1 cellular context compared by ENCODE assay signal in genomic region chr2:20534913-20535801, GRCh38.
TF ChIP-seq lines count a peak whose summit lies in the region.

No MANE protein-coding gene starts in this region.

TF ChIP-seq in HepG2, 621 proteins besides CTCF, POLR2A, EP300 and RAD21 (continued from another document and continues in another):
- TF ChIP-seq, protein P1, sequence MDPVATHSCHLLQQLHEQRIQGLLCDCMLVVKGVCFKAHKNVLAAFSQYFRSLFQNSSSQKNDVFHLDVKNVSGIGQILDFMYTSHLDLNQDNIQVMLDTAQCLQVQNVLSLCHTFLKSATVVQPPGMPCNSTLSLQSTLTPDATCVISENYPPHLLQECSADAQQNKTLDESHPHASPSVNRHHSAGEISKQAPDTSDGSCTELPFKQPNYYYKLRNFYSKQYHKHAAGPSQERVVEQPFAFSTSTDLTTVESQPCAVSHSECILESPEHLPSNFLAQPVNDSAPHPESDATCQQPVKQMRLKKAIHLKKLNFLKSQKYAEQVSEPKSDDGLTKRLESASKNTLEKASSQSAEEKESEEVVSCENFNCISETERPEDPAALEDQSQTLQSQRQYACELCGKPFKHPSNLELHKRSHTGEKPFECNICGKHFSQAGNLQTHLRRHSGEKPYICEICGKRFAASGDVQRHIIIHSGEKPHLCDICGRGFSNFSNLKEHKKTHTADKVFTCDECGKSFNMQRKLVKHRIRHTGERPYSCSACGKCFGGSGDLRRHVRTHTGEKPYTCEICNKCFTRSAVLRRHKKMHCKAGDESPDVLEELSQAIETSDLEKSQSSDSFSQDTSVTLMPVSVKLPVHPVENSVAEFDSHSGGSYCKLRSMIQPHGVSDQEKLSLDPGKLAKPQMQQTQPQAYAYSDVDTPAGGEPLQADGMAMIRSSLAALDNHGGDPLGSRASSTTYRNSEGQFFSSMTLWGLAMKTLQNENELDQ (CRISPR knock-in tag; IDR thresholded peaks at IDR 0.05; ENCODE audit: borderline replicate concordance): no peak
- TF ChIP-seq ATF7 (IDR thresholded peaks at IDR 0.05): peak; percentile 32; the same call in 1 of the 2 replicates
- TF ChIP-seq ATF7 (CRISPR knock-in tag; IDR thresholded peaks at IDR 0.05): no peak; the same call in 1 of the 2 replicates
- TF ChIP-seq ZSCAN29 (CRISPR knock-in tag; conservative IDR thresholded peaks at IDR 0.05): no peak
- TF ChIP-seq REL (CRISPR knock-in tag; conservative IDR thresholded peaks at IDR 0.05): no peak
- no peak for TF ChIP-seq XBP1 (CRISPR knock-in tag; IDR thresholded peaks at IDR 0.05)
- TF ChIP-seq, protein P2, sequence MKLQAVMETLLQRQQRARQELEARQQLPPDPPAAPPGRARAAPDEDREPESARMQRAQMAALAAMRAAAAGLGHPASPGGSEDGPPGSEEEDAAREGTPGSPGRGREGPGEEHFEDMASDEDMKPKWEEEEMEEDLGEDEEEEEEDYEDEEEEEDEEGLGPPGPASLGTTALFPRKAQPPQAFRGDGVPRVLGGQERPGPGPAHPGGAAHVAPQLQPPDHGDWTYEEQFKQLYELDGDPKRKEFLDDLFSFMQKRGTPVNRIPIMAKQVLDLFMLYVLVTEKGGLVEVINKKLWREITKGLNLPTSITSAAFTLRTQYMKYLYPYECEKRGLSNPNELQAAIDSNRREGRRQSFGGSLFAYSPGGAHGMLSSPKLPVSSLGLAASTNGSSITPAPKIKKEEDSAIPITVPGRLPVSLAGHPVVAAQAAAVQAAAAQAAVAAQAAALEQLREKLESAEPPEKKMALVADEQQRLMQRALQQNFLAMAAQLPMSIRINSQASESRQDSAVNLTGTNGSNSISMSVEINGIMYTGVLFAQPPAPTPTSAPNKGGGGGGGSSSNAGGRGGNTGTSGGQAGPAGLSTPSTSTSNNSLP (IDR thresholded peaks at IDR 0.05; ENCODE audit: low read depth, low read length): no peak
- no peak for TF ChIP-seq HNRNPLL (IDR thresholded peaks at IDR 0.05; ENCODE audit: low read depth, low read length, poor library complexity, severe bottlenecking)
- no peak for TF ChIP-seq SNRNP70 (IDR thresholded peaks at IDR 0.05; ENCODE audit: low read depth, low read length)
- peak; percentile 89 for TF ChIP-seq PAXIP1 (CRISPR knock-in tag; conservative IDR thresholded peaks at IDR 0.05)
- TF ChIP-seq, protein P3, sequence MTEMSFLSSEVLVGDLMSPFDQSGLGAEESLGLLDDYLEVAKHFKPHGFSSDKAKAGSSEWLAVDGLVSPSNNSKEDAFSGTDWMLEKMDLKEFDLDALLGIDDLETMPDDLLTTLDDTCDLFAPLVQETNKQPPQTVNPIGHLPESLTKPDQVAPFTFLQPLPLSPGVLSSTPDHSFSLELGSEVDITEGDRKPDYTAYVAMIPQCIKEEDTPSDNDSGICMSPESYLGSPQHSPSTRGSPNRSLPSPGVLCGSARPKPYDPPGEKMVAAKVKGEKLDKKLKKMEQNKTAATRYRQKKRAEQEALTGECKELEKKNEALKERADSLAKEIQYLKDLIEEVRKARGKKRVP (CRISPR knock-in tag; IDR thresholded peaks at IDR 0.05): peak in 1 of 2 experiments; percentile 77; a peak in 2 of 4 replicates
- no peak for TF ChIP-seq ZNF773 (CRISPR knock-in tag; IDR thresholded peaks at IDR 0.05; ENCODE audit: borderline replicate concordance)
- TF ChIP-seq, protein P4, sequence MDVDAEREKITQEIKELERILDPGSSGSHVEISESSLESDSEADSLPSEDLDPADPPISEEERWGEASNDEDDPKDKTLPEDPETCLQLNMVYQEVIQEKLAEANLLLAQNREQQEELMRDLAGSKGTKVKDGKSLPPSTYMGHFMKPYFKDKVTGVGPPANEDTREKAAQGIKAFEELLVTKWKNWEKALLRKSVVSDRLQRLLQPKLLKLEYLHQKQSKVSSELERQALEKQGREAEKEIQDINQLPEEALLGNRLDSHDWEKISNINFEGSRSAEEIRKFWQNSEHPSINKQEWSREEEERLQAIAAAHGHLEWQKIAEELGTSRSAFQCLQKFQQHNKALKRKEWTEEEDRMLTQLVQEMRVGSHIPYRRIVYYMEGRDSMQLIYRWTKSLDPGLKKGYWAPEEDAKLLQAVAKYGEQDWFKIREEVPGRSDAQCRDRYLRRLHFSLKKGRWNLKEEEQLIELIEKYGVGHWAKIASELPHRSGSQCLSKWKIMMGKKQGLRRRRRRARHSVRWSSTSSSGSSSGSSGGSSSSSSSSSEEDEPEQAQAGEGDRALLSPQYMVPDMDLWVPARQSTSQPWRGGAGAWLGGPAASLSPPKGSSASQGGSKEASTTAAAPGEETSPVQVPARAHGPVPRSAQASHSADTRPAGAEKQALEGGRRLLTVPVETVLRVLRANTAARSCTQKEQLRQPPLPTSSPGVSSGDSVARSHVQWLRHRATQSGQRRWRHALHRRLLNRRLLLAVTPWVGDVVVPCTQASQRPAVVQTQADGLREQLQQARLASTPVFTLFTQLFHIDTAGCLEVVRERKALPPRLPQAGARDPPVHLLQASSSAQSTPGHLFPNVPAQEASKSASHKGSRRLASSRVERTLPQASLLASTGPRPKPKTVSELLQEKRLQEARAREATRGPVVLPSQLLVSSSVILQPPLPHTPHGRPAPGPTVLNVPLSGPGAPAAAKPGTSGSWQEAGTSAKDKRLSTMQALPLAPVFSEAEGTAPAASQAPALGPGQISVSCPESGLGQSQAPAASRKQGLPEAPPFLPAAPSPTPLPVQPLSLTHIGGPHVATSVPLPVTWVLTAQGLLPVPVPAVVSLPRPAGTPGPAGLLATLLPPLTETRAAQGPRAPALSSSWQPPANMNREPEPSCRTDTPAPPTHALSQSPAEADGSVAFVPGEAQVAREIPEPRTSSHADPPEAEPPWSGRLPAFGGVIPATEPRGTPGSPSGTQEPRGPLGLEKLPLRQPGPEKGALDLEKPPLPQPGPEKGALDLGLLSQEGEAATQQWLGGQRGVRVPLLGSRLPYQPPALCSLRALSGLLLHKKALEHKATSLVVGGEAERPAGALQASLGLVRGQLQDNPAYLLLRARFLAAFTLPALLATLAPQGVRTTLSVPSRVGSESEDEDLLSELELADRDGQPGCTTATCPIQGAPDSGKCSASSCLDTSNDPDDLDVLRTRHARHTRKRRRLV (CRISPR knock-in tag; IDR thresholded peaks at IDR 0.05): no peak
- TF ChIP-seq JUNB (CRISPR knock-in tag; IDR thresholded peaks at IDR 0.05; ENCODE audit: borderline replicate concordance): no peak
- no peak for TF ChIP-seq ZNF549 (CRISPR knock-in tag; IDR thresholded peaks at IDR 0.05)
- TF ChIP-seq IRF2 (CRISPR knock-in tag; IDR thresholded peaks at IDR 0.05): peak; percentile 75; the same call in 1 of the 2 replicates
- TF ChIP-seq, protein P5, sequence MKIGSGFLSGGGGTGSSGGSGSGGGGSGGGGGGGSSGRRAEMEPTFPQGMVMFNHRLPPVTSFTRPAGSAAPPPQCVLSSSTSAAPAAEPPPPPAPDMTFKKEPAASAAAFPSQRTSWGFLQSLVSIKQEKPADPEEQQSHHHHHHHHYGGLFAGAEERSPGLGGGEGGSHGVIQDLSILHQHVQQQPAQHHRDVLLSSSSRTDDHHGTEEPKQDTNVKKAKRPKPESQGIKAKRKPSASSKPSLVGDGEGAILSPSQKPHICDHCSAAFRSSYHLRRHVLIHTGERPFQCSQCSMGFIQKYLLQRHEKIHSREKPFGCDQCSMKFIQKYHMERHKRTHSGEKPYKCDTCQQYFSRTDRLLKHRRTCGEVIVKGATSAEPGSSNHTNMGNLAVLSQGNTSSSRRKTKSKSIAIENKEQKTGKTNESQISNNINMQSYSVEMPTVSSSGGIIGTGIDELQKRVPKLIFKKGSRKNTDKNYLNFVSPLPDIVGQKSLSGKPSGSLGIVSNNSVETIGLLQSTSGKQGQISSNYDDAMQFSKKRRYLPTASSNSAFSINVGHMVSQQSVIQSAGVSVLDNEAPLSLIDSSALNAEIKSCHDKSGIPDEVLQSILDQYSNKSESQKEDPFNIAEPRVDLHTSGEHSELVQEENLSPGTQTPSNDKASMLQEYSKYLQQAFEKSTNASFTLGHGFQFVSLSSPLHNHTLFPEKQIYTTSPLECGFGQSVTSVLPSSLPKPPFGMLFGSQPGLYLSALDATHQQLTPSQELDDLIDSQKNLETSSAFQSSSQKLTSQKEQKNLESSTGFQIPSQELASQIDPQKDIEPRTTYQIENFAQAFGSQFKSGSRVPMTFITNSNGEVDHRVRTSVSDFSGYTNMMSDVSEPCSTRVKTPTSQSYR (CRISPR knock-in tag; IDR thresholded peaks at IDR 0.05; ENCODE audit: borderline replicate concordance): peak; percentile 96
- no peak for TF ChIP-seq ZNF468 (CRISPR knock-in tag; IDR thresholded peaks at IDR 0.05)
- no peak for TF ChIP-seq PAWR (CRISPR knock-in tag; IDR thresholded peaks at IDR 0.05; ENCODE audit: borderline replicate concordance)
- TF ChIP-seq, protein P6, sequence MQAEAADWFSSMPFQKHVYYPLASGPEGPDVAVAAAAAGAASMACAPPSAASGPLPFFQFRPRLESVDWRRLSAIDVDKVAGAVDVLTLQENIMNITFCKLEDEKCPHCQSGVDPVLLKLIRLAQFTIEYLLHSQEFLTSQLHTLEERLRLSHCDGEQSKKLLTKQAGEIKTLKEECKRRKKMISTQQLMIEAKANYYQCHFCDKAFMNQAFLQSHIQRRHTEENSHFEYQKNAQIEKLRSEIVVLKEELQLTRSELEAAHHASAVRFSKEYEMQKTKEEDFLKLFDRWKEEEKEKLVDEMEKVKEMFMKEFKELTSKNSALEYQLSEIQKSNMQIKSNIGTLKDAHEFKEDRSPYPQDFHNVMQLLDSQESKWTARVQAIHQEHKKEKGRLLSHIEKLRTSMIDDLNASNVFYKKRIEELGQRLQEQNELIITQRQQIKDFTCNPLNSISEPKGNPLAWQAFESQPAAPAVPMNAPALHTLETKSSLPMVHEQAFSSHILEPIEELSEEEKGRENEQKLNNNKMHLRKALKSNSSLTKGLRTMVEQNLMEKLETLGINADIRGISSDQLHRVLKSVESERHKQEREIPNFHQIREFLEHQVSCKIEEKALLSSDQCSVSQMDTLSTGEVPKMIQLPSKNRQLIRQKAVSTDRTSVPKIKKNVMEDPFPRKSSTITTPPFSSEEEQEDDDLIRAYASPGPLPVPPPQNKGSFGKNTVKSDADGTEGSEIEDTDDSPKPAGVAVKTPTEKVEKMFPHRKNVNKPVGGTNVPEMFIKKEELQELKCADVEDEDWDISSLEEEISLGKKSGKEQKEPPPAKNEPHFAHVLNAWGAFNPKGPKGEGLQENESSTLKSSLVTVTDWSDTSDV (CRISPR knock-in tag; IDR thresholded peaks at IDR 0.05): no peak
- TF ChIP-seq KAT8 (CRISPR knock-in tag; IDR thresholded peaks at IDR 0.05): peak; percentile 39; the same call in 1 of the 2 replicates
- TF ChIP-seq, protein P7, sequence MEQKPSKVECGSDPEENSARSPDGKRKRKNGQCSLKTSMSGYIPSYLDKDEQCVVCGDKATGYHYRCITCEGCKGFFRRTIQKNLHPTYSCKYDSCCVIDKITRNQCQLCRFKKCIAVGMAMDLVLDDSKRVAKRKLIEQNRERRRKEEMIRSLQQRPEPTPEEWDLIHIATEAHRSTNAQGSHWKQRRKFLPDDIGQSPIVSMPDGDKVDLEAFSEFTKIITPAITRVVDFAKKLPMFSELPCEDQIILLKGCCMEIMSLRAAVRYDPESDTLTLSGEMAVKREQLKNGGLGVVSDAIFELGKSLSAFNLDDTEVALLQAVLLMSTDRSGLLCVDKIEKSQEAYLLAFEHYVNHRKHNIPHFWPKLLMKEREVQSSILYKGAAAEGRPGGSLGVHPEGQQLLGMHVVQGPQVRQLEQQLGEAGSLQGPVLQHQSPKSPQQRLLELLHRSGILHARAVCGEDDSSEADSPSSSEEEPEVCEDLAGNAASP (CRISPR knock-in tag; IDR thresholded peaks at IDR 0.05; ENCODE audit: borderline replicate concordance): peak; percentile 63; the same call in 1 of the 2 replicates
- TF ChIP-seq RAD51 (IDR thresholded peaks at IDR 0.05; ENCODE audit: borderline replicate concordance): no peak
- TF ChIP-seq, protein P8, sequence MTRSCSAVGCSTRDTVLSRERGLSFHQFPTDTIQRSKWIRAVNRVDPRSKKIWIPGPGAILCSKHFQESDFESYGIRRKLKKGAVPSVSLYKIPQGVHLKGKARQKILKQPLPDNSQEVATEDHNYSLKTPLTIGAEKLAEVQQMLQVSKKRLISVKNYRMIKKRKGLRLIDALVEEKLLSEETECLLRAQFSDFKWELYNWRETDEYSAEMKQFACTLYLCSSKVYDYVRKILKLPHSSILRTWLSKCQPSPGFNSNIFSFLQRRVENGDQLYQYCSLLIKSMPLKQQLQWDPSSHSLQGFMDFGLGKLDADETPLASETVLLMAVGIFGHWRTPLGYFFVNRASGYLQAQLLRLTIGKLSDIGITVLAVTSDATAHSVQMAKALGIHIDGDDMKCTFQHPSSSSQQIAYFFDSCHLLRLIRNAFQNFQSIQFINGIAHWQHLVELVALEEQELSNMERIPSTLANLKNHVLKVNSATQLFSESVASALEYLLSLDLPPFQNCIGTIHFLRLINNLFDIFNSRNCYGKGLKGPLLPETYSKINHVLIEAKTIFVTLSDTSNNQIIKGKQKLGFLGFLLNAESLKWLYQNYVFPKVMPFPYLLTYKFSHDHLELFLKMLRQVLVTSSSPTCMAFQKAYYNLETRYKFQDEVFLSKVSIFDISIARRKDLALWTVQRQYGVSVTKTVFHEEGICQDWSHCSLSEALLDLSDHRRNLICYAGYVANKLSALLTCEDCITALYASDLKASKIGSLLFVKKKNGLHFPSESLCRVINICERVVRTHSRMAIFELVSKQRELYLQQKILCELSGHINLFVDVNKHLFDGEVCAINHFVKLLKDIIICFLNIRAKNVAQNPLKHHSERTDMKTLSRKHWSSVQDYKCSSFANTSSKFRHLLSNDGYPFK (CRISPR knock-in tag; IDR thresholded peaks at IDR 0.05; ENCODE audit: borderline replicate concordance): 0 out of 2 replicates have a peak, but pooled peaks have one; percentile 7
- no peak for TF ChIP-seq RFX1 (IDR thresholded peaks at IDR 0.05)
- no peak for TF ChIP-seq ZNF343 (CRISPR knock-in tag; IDR thresholded peaks at IDR 0.05)
- TF ChIP-seq KDM1A (CRISPR knock-in tag; IDR thresholded peaks at IDR 0.05): no peak
- TF ChIP-seq, protein P9, sequence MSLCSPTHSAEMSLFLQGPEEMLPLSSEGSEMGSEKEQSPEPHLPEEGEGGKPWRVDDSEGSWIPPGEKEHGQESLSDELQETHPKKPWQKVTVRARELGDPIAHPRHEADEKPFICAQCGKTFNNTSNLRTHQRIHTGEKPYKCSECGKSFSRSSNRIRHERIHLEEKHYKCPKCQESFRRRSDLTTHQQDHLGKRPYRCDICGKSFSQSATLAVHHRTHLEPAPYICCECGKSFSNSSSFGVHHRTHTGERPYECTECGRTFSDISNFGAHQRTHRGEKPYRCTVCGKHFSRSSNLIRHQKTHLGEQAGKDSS (CRISPR knock-in tag; IDR thresholded peaks at IDR 0.05; ENCODE audit: borderline replicate concordance, low read depth): no peak
- no peak for TF ChIP-seq ZEB1 (IDR thresholded peaks at IDR 0.05; ENCODE audit: insufficient replicate concordance, low read depth)
